Comparison of ENCODE assay signal across 14 cellular contexts in the genomic region with DNA sequence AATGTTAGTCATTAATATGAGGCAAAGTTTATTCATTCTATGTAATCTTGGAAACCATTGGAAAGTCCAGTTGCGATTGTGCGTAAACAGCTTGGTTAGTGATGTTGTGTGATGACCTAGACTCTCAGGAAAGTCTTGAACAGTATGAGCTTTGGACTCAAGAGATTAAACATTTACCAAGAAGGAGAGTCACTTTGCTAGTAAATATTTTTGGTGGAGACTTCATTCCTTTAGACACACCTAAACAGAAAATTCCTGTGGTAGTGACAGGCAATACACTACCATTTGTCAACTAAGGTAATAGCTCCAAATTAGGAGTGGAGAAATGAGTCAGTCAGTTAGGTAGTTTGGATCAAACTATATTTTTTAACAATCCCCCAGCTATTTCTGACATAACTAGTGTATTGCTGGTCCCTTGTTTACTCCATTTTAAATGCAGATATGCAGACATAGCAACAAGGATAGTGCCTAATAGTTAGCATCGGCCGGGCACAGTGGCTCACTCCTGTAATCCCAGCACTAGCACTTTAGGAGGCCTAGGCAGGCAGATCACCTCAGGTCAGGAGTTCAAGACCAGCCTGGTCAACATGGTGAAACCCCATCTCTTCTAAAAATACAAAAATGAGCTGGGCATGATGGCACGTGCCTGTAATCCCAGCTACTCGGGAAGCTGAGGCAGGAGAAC.
DNase-seq lines count a peak whose midpoint lies in the region; ATAC-seq and TF ChIP-seq lines count a peak whose summit lies in the region.
"Had no signal": no experiment of that assay in that cellular context is flagged by ENCODE, and none has a peak within 500 bp of the region (broad histone marks: within the 10 kb centered on the region; RNA-seq: fewer than 3 reads in every experiment).

No MANE protein-coding gene starts in this region.

- H3K4me1 ChIP-seq in HUES48 (ENCODE audit: control insufficient read depth, insufficient read depth, low read length) = peaks cover 9% of the 10 kb centered on the region
- H3K4me1 ChIP-seq in colonic mucosa = peaks cover 17% of the 10 kb centered on the region
- peaks cover 6 to 23% (median 18%) of the 10 kb centered on the region in 4 donors for H3K4me1 ChIP-seq in liver (ENCODE audit: control insufficient read depth in 4 of 4, insufficient read depth in 4 of 4, low read length in 3 of 4)
- H3K4me1 ChIP-seq in upper lobe of right lung = no peaks in the 10 kb centered on the region
- H3K4me1 ChIP-seq in SK-N-SH (ENCODE audit: control insufficient read depth in 1 of 2, insufficient read depth in 2 of 2, low read depth in 1 of 2, low read length in 1 of 2) = no peaks in the 10 kb centered on the region

- H3K9me2 ChIP-seq in SK-N-SH = no peaks in the 10 kb centered on the region

- intact Hi-C loops in colonic mucosa (cut with DNase I) (no loop called here), upper lobe of right lung (cut with DNase I) (no loop called here)
- intact Hi-C loops in CD4-positive, alpha-beta T cell (cut with DNase I, micrococcal nuclease) = no loop called here

- H3K9me3 ChIP-seq in HUES48 (ENCODE audit: control insufficient read depth, insufficient read depth, low read length) (no peaks in the 10 kb centered on the region), colonic mucosa (no peaks in the 10 kb centered on the region), liver (ENCODE audit: control insufficient read depth in 4 of 4, low read length in 3 of 4) (no peaks in the 10 kb centered on the region), upper lobe of right lung (no peaks in the 10 kb centered on the region), SK-N-SH (no peaks in the 10 kb centered on the region)
- H3K9me3 ChIP-seq in CD4-positive, alpha-beta T cell (ENCODE audit: control insufficient read depth, low read length) = peaks cover 5% of the 10 kb centered on the region
- H3K9me3 ChIP-seq: tibial artery had no signal

- H3K4me3 Mint-ChIP-seq in CD4-positive, alpha-beta T cell = no peak overlapping the region
- H3K4me3 Mint-ChIP-seq: activated T-helper 17 cell treated with anti-CD3 and anti-CD28 coated beads, Interleukin-2, amount 50 U/mL, for 72 hours; WTC11 had no signal

- H2AFZ ChIP-seq in SK-N-SH (ENCODE audit: low read depth) = no peak overlapping the region

- ATAC-seq in upper lobe of right lung (peak; percentile 82), HG03159 (IDR thresholded peaks at IDR 0.05; ENCODE audit: unreplicated experiment) (no peak)
- ATAC-seq in CD4-positive, alpha-beta T cell (ENCODE audit: poor library complexity) = no peak
- ATAC-seq: activated T-helper 17 cell treated with anti-CD3 and anti-CD28 coated beads, Interleukin-2, amount 50 U/mL, for 72 hours; WTC11 had no signal

- no peak overlapping the region for H3K27ac Mint-ChIP-seq in CD4-positive, alpha-beta T cell
- H3K27ac Mint-ChIP-seq: activated T-helper 17 cell treated with anti-CD3 and anti-CD28 coated beads, Interleukin-2, amount 50 U/mL, for 72 hours had no signal

- peak in 1 of 2 donors; percentile 18 for TF ChIP-seq RAD21 in liver (IDR thresholded peaks at IDR 0.05)
- no peak for TF ChIP-seq RAD21 in SK-N-SH (IDR thresholded peaks at IDR 0.05; ENCODE audit: low read length)

- no peaks in the 10 kb centered on the region for H3F3A ChIP-seq in SK-N-SH (replicated peaks; ENCODE audit: insufficient read depth)

- H3K36me3 ChIP-seq in HUES48 (ENCODE audit: control insufficient read depth, insufficient read depth, low read length) (0 out of 2 replicates have a peak, but pooled peaks cover 11% of the 10 kb centered on the region), colonic mucosa (no peaks in the 10 kb centered on the region), liver (ENCODE audit: control insufficient read depth in 4 of 4, insufficient read depth in 3 of 4, low read depth in 1 of 4, low read length in 3 of 4) (peaks cover 0 to 4% (median 1%) of the 10 kb centered on the region in 4 donors), upper lobe of right lung (no peaks in the 10 kb centered on the region), SK-N-SH (replicated peaks in 1 of 2; ENCODE audit: control insufficient read depth in 1 of 2, insufficient read depth in 2 of 2, low read length in 1 of 2) (no peaks in the 10 kb centered on the region)

- TF ChIP-seq CTCF in colonic mucosa (IDR thresholded peaks at IDR 0.05) = no peak
- TF ChIP-seq CTCF in liver (IDR thresholded peaks at IDR 0.05; ENCODE audit: low read depth, low read length, missing input control) = no peak
- TF ChIP-seq CTCF in upper lobe of right lung (IDR thresholded peaks at IDR 0.05) = no peak
- no peak for TF ChIP-seq CTCF in CD4-positive, alpha-beta T cell (IDR thresholded peaks at IDR 0.05)
- TF ChIP-seq CTCF in SK-N-SH (IDR thresholded peaks at IDR 0.05) = no peak

- H3K27me3 Mint-ChIP-seq in CD4-positive, alpha-beta T cell = no peaks in the 10 kb centered on the region
- H3K27me3 Mint-ChIP-seq: activated T-helper 17 cell treated with anti-CD3 and anti-CD28 coated beads, Interleukin-2, amount 50 U/mL, for 72 hours had no signal

- no peaks in the 10 kb centered on the region for H3K79me2 ChIP-seq in SK-N-SH (ENCODE audit: insufficient read depth)

- no peaks in the 10 kb centered on the region for H3K4me1 Mint-ChIP-seq in CD4-positive, alpha-beta T cell (ENCODE audit: low read depth)
- H3K4me1 Mint-ChIP-seq: activated T-helper 17 cell treated with anti-CD3 and anti-CD28 coated beads, Interleukin-2, amount 50 U/mL, for 72 hours had no signal

- H3K27me3 ChIP-seq in HUES48 (ENCODE audit: control insufficient read depth, insufficient read depth, low read length) = no peaks in the 10 kb centered on the region
- H3K27me3 ChIP-seq in colonic mucosa = no peaks in the 10 kb centered on the region
- H3K27me3 ChIP-seq in liver (ENCODE audit: control insufficient read depth in 4 of 4, insufficient read depth in 4 of 4, low read length in 3 of 4) = no peaks in the 10 kb centered on the region
- no peaks in the 10 kb centered on the region for H3K27me3 ChIP-seq in upper lobe of right lung
- no peaks in the 10 kb centered on the region for H3K27me3 ChIP-seq in CD4-positive, alpha-beta T cell (ENCODE audit: control insufficient read depth, insufficient read depth, low read length)
- H3K27me3 ChIP-seq in SK-N-SH (ENCODE audit: insufficient read depth) = no peaks in the 10 kb centered on the region; the same call in 1 of the 2 replicates
- H3K27me3 ChIP-seq: tibial artery had no signal

- CTCF ChIA-PET in CD4-positive, alpha-beta T cell (lab: Charles Lee) = interaction anchor here (0.7 kb wide), 1 partner anchor 402 kb away, joined by 4 read pairs; no protein-coding TSS in a partner anchor
- CTCF ChIA-PET in SK-N-SH (lab: Yijun Ruan, JAX) = no interaction called here

- no peaks in the 10 kb centered on the region for H4K20me1 ChIP-seq in SK-N-SH (ENCODE audit: insufficient read depth)

- no peaks in the 10 kb centered on the region for H3K36me3 Mint-ChIP-seq in CD4-positive, alpha-beta T cell (ENCODE audit: low read depth)

- 52% methylated on average over 6 of the region's 6 CpGs for WGBS in liver
- 38% methylated on average over 6 of the region's 6 CpGs for WGBS in SK-N-SH (ENCODE audit: low lambda C conversion rate)

- H3K4me3 ChIP-seq in HUES48 (ENCODE audit: low read depth, low read length) = no peak overlapping the region
- H3K4me3 ChIP-seq in colonic mucosa = no peak overlapping the region
- H3K4me3 ChIP-seq in liver (ENCODE audit: low read depth in 1 of 3, low read length in 3 of 3) = no peak overlapping the region
- H3K4me3 ChIP-seq in upper lobe of right lung = no peak overlapping the region
- H3K4me3 ChIP-seq in SK-N-SH (ENCODE audit: low read depth in 2 of 2, low read length in 1 of 2) = no peak overlapping the region
- H3K4me3 ChIP-seq: tibial artery had no signal

- no peak for TF ChIP-seq EP300 in SK-N-SH (IDR thresholded peaks at IDR 0.05; ENCODE audit: borderline replicate concordance in 1 of 2, low read depth in 1 of 2, low read length in 1 of 2)

- no peak overlapping the region for H3K4me2 ChIP-seq in SK-N-SH

- DNase-seq in colonic mucosa = no peak
- DNase-seq in upper lobe of right lung = no peak
- no peak for DNase-seq in CD4-positive, alpha-beta T cell
- no peak for DNase-seq in SK-N-SH
- DNase-seq in EL = no peak
- DNase-seq: KBM-7, nucleus accumbens, SHP77, tibial artery had no signal

- H3K9me3 Mint-ChIP-seq in CD4-positive, alpha-beta T cell = peaks cover 3% of the 10 kb centered on the region
- H3K9me3 Mint-ChIP-seq: activated T-helper 17 cell treated with anti-CD3 and anti-CD28 coated beads, Interleukin-2, amount 50 U/mL, for 72 hours; WTC11 had no signal

- H3K9ac ChIP-seq in HUES48 (ENCODE audit: low read depth, low read length) = no peak overlapping the region
- peak overlapping the region in 1 of 2 donors; percentile 66 for H3K9ac ChIP-seq in colonic mucosa (ENCODE audit: low read depth in 2 of 2, low read length in 2 of 2)
- H3K9ac ChIP-seq in liver (ENCODE audit: low read depth in 1 of 2, low read length in 2 of 2) = no peak overlapping the region
- no peak overlapping the region for H3K9ac ChIP-seq in SK-N-SH

- POLR2A ChIA-PET in CD4-positive, alpha-beta T cell (lab: Charles Lee) = no interaction called here
- POLR2A ChIA-PET in SK-N-SH (lab: Yijun Ruan, JAX) = no interaction called here

- H3K27ac ChIP-seq in HUES48 (ENCODE audit: low read depth, low read length) = peak overlapping the region; percentile 9
- H3K27ac ChIP-seq in colonic mucosa = peak overlapping the region; percentile 81
- H3K27ac ChIP-seq in liver (ENCODE audit: low read depth in 1 of 2, low read length in 2 of 2) = peak overlapping the region; percentile 13 to 28
- H3K27ac ChIP-seq in upper lobe of right lung = peak overlapping the region; percentile 42
- no peak overlapping the region for H3K27ac ChIP-seq in CD4-positive, alpha-beta T cell (ENCODE audit: low read depth, low read length)
- H3K27ac ChIP-seq in SK-N-SH (ENCODE audit: low read depth in 2 of 2, low read length in 1 of 2) = no peak overlapping the region
- H3K27ac ChIP-seq: tibial artery had no signal

TF ChIP-seq in liver, 16 proteins besides CTCF, POLR2A, EP300 and RAD21 (continues in another document):
- TF ChIP-seq SP1 (IDR thresholded peaks at IDR 0.05) = peak; percentile 61
- TF ChIP-seq FOXA1 (IDR thresholded peaks at IDR 0.05) = no peak

TF ChIP-seq in SK-N-SH, 30 proteins besides CTCF, POLR2A, EP300 and RAD21 (continues in another document):
- TF ChIP-seq SMC3 (IDR thresholded peaks at IDR 0.05; ENCODE audit: low read depth, low read length) (no peak), USF2 (IDR thresholded peaks at IDR 0.05; ENCODE audit: borderline replicate concordance, low read depth, low read length) (no peak), RCOR1 (IDR thresholded peaks at IDR 0.05; ENCODE audit: low read length) (no peak), NRF1 (IDR thresholded peaks at IDR 0.05; ENCODE audit: low read depth, low read length) (no peak), SIN3A (IDR thresholded peaks at IDR 0.05; ENCODE audit: borderline replicate concordance, low read depth, low read length) (no peak), JUND (IDR thresholded peaks at IDR 0.05) (no peak)

Comparison
In these comparisons a context has a peak if more than half of its experiments do, and no peak if none do; other contexts are left out.
1. H3K27ac ChIP-seq: peak in HUES48 (single experiment), colonic mucosa (single experiment), liver (2 of 2) and upper lobe of right lung (single experiment); none in CD4-positive, alpha-beta T cell (single experiment) and SK-N-SH (0 of 2).